Comparison of ENCODE assay signal across 14 cellular contexts in genomic region chr3:46847744-46848143, GRCh38. TPM values are rescaled to one million over a fixed set of nuclear protein-coding genes. Genes with fewer than 3 reads are reported as not detected.
"Had no signal": no experiment of that assay in that cellular context is flagged by ENCODE, and none has a peak within 500 bp of the region (broad histone marks: within the 10 kb centered on the region; RNA-seq: fewer than 3 reads in every experiment).

No MANE protein-coding gene starts in this region.

- ATAC-seq: gastrocnemius medialis, lower lobe of right lung had no signal

- H3K36me3 Mint-ChIP-seq: activated naive CD8-positive, alpha-beta T cell treated with anti-CD3 and anti-CD28 coated beads for 36 hours; immature natural killer cell had no signal

- H3K4me3 Mint-ChIP-seq: activated CD4-positive, alpha-beta T cell treated with anti-CD3 and anti-CD28 coated beads, Interleukin-2, amount 10 ng/mL, durations not matched to agents 7 days and 5 days; activated naive CD8-positive, alpha-beta T cell treated with anti-CD3 and anti-CD28 coated beads for 36 hours; activated T-helper 1 cell treated with anti-CD3 and anti-CD28 coated beads, Interleukin-12 subunit alpha, Interleukin-12 subunit beta, Interleukin-2, Interleukin-4 antibody, amounts not matched to agents 30 ng/mL and 10 ng/mL and 1 ng/mL, durations not matched to agents 14 hours and 24 hours and 36 hours; stimulated activated naive CD8-positive, alpha-beta T cell treated with anti-CD3 and anti-CD28 coated beads, Interleukin-15, Interleukin-2, amounts not matched to agents 100 ng/mL and 50 ng/mL, for 24 hours had no signal

- H3K27me3 Mint-ChIP-seq: stimulated activated naive CD8-positive, alpha-beta T cell treated with anti-CD3 and anti-CD28 coated beads, Interleukin-15, Interleukin-2, amounts not matched to agents 100 ng/mL and 50 ng/mL, for 24 hours had no signal

- H3K9me3 Mint-ChIP-seq: immature natural killer cell; stimulated activated naive CD8-positive, alpha-beta T cell treated with anti-CD3 and anti-CD28 coated beads, Interleukin-15, Interleukin-2, amounts not matched to agents 100 ng/mL and 50 ng/mL, for 24 hours had no signal

- H3K27ac Mint-ChIP-seq: activated CD4-positive, alpha-beta T cell treated with anti-CD3 and anti-CD28 coated beads, Interleukin-2, amount 10 ng/mL, durations not matched to agents 7 days and 5 days; activated naive CD8-positive, alpha-beta T cell treated with anti-CD3 and anti-CD28 coated beads for 36 hours; activated T-helper 1 cell treated with anti-CD3 and anti-CD28 coated beads, Interleukin-12 subunit alpha, Interleukin-12 subunit beta, Interleukin-2, Interleukin-4 antibody, amounts not matched to agents 30 ng/mL and 10 ng/mL and 1 ng/mL, durations not matched to agents 14 hours and 24 hours and 36 hours; progenitor cell of endocrine pancreas; stimulated activated naive CD8-positive, alpha-beta T cell treated with anti-CD3 and anti-CD28 coated beads, Interleukin-15, Interleukin-2, amounts not matched to agents 100 ng/mL and 50 ng/mL, for 24 hours had no signal

- H3K4me1 Mint-ChIP-seq: activated naive CD8-positive, alpha-beta T cell treated with anti-CD3 and anti-CD28 coated beads for 36 hours had no signal

- DNase-seq: activated gamma-delta T cell treated with Interleukin-2 at 50 U/mL for 16 hours, amniotic stem cell, gastrocnemius medialis, immature natural killer cell, lower lobe of right lung, occipital lobe, transverse colon had no signal

RNA-seq across cellular contexts. Expression of gene MYL3, which starts 15.5 kb away (rescaled TPM):
- total RNA-seq: activated CD4-positive, alpha-beta T cell treated with anti-CD3 and anti-CD28 coated beads, Interleukin-2, amount 10 ng/mL, durations not matched to agents 7 days and 5 days; activated naive CD8-positive, alpha-beta T cell treated with anti-CD3 and anti-CD28 coated beads for 36 hours; activated T-helper 1 cell treated with anti-CD3 and anti-CD28 coated beads, Interleukin-12 subunit alpha, Interleukin-12 subunit beta, Interleukin-2, Interleukin-4 antibody, amounts not matched to agents 30 ng/mL and 10 ng/mL and 1 ng/mL, durations not matched to agents 14 hours and 24 hours and 36 hours; occipital lobe; progenitor cell of endocrine pancreas; SJCRH30; T-helper 1 cell treated with Interleukin-12 subunit alpha and Interleukin-12 subunit beta and Interleukin-4 antibody, amounts not matched to agents 30 ng/mL and 1 ng/mL, for 36 hours had no signal

RNA-seq across cellular contexts. Expression of gene PTH1R, which starts 29.8 kb away (rescaled TPM):
- total RNA-seq: activated CD4-positive, alpha-beta T cell treated with anti-CD3 and anti-CD28 coated beads, Interleukin-2, amount 10 ng/mL, durations not matched to agents 7 days and 5 days; activated naive CD8-positive, alpha-beta T cell treated with anti-CD3 and anti-CD28 coated beads for 36 hours; activated T-helper 1 cell treated with anti-CD3 and anti-CD28 coated beads, Interleukin-12 subunit alpha, Interleukin-12 subunit beta, Interleukin-2, Interleukin-4 antibody, amounts not matched to agents 30 ng/mL and 10 ng/mL and 1 ng/mL, durations not matched to agents 14 hours and 24 hours and 36 hours; T-helper 1 cell treated with Interleukin-12 subunit alpha and Interleukin-12 subunit beta and Interleukin-4 antibody, amounts not matched to agents 30 ng/mL and 1 ng/mL, for 36 hours had no signal
